17 cellular contexts compared by ENCODE assay signal in genomic region chr7:7882888-7883287, GRCh38.
"Had no signal": no experiment of that assay in that cellular context is flagged by ENCODE, and none has a peak within 500 bp of the region (broad histone marks: within the 10 kb centered on the region; RNA-seq: fewer than 3 reads in every experiment).

No MANE protein-coding gene starts in this region.

- H3K27ac Mint-ChIP-seq: activated naive CD8-positive, alpha-beta T cell treated with anti-CD3 and anti-CD28 coated beads, Interleukin-2, amount 50 U/mL, for 24 hours; activated T-helper 17 cell treated with anti-CD3 and anti-CD28 coated beads, Interleukin-2, amount 50 U/mL, for 72 hours; natural killer cell had no signal

- H3K4me1 Mint-ChIP-seq: activated naive CD8-positive, alpha-beta T cell treated with anti-CD3 and anti-CD28 coated beads, Interleukin-2, amount 50 U/mL, for 24 hours; activated T-helper 17 cell treated with anti-CD3 and anti-CD28 coated beads, Interleukin-2, amount 50 U/mL, for 72 hours had no signal

- H3K4me3 Mint-ChIP-seq: activated naive CD8-positive, alpha-beta T cell treated with anti-CD3 and anti-CD28 coated beads, Interleukin-2, amount 50 U/mL, for 24 hours; activated T-helper 17 cell treated with anti-CD3 and anti-CD28 coated beads, Interleukin-2, amount 50 U/mL, for 72 hours; natural killer cell had no signal

- H3K27me3 Mint-ChIP-seq: activated naive CD8-positive, alpha-beta T cell treated with anti-CD3 and anti-CD28 coated beads, Interleukin-2, amount 50 U/mL, for 24 hours; activated T-helper 17 cell treated with anti-CD3 and anti-CD28 coated beads, Interleukin-2, amount 50 U/mL, for 72 hours had no signal

- H3K36me3 Mint-ChIP-seq: natural killer cell had no signal

- H3K9me3 Mint-ChIP-seq: activated naive CD8-positive, alpha-beta T cell treated with anti-CD3 and anti-CD28 coated beads, Interleukin-2, amount 50 U/mL, for 24 hours; activated T-helper 17 cell treated with anti-CD3 and anti-CD28 coated beads, Interleukin-2, amount 50 U/mL, for 72 hours; natural killer cell had no signal

- DNase-seq: activated CD4-positive, alpha-beta T cell treated with anti-CD3 and anti-CD28 coated beads, Interleukin-2, amount 50 U/mL, for 1 hour; activated naive CD4-positive, alpha-beta T cell treated with Interleukin-2 at 50 U/mL for 16 hours; activated naive CD8-positive, alpha-beta T cell treated with anti-CD3 and anti-CD28 coated beads, Interleukin-2, amount 50 U/mL, for 24 hours; activated T-cell treated with anti-CD3 and anti-CD28 coated beads for 4 hours; aorta; effector memory CD4-positive, alpha-beta T cell; foreskin fibroblast; glutamatergic neuron; hypothalamus; kidney; left ventricle myocardium superior; mesenchymal stem cell; natural killer cell; stimulated activated CD4-positive, alpha-beta T cell treated with anti-CD3 and anti-CD28 coated beads, Interleukin-12 subunit alpha, Interleukin-12 subunit beta, amount 100 ng/mL, for 4 hours; stimulated activated CD4-positive, alpha-beta T cell treated with anti-CD3 and anti-CD28 coated beads, Interleukin-2, amount 100 ng/mL, for 24 hours; transverse colon had no signal

- ATAC-seq: activated naive CD8-positive, alpha-beta T cell treated with anti-CD3 and anti-CD28 coated beads, Interleukin-2, amount 50 U/mL, for 24 hours; activated T-helper 17 cell treated with anti-CD3 and anti-CD28 coated beads, Interleukin-2, amount 50 U/mL, for 72 hours; natural killer cell had no signal
